In the genomic region with DNA sequence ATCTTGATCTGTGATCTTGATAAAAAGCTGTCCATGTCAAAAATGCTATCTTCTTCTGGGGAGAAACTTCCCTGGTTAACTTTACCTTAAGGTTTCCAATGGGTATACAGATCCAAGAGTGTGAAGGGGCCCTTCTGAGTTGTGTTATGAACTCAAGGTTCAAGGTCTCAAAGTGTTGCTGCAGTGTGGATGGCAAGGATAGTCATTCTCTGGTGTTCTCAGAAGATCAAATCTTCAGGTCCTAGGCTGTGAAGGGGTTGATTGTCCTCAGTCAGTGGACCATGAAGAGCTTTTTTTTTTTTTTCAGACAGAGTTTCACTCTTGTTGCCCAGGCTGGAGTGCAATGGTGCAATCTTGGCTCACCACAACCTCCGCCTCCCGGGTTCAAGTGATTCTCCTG, we compare ENCODE assay signal across 17 cellular contexts.
DNase-seq lines count a peak whose midpoint lies in the region; ATAC-seq, FAIRE-seq and TF ChIP-seq lines count a peak whose summit lies in the region.
"Had no signal": no experiment of that assay in that cellular context is flagged by ENCODE, and none has a peak within 500 bp of the region (broad histone marks: within the 10 kb centered on the region; RNA-seq: fewer than 3 reads in every experiment).

No MANE protein-coding gene starts in this region.

- WGBS in gastroesophageal sphincter (ENCODE audit: low coverage in 1 of 2), 2 donors, result 96% methylated on average over 2 of the region's 2 CpGs; no CpG with 5 or more reads in 1 of the 2 donors

- H3K27ac ChIP-seq in kidney (ENCODE audit: low read depth in 2 of 2, low read length in 2 of 2) (no peak overlapping the region), gastroesophageal sphincter (no peak overlapping the region)
- H3K27ac ChIP-seq: tibial nerve had no signal

- H3K27me3 Mint-ChIP-seq in activated T-cell treated with anti-CD3 and anti-CD28 coated beads, Interleukin-2, amount 50 U/mL, for 72 hours (ENCODE audit: low read depth), result no peaks in the 10 kb centered on the region

- TF ChIP-seq CTCF in kidney (IDR thresholded peaks at IDR 0.05; ENCODE audit: borderline replicate concordance, extremely low read depth, insufficient read depth) (no peak), gastroesophageal sphincter (IDR thresholded peaks at IDR 0.05) (no peak)

- peak; percentile 60 to 83 for ATAC-seq in activated T-cell treated with anti-CD3 and anti-CD28 coated beads, Interleukin-2, amount 50 U/mL, for 72 hours (replicated peaks in 1 of 2)
- ATAC-seq in GM21529 (IDR thresholded peaks at IDR 0.05; ENCODE audit: unreplicated experiment) (peak; percentile 68), HG03432 (IDR thresholded peaks at IDR 0.05; ENCODE audit: unreplicated experiment) (peak; percentile 89), gastroesophageal sphincter (no peak)

- H3K9me3 Mint-ChIP-seq in activated T-cell treated with anti-CD3 and anti-CD28 coated beads, Interleukin-2, amount 50 U/mL, for 72 hours, result no peaks in the 10 kb centered on the region

- no peaks in the 10 kb centered on the region for H3K36me3 Mint-ChIP-seq in activated T-cell treated with anti-CD3 and anti-CD28 coated beads, Interleukin-2, amount 50 U/mL, for 72 hours (ENCODE audit: insufficient read depth in 2 of 2)

- no peak overlapping the region for H3K9ac ChIP-seq in kidney (ENCODE audit: low read length in 2 of 2)

- no peaks in the 10 kb centered on the region for H3K9me3 ChIP-seq in kidney (ENCODE audit: control insufficient read depth in 1 of 2, low read length in 2 of 2)
- H3K9me3 ChIP-seq in gastroesophageal sphincter, result peaks cover 0 to 9% (median 0%) of the 10 kb centered on the region in 3 donors

- H3K4me1 ChIP-seq in kidney (ENCODE audit: control insufficient read depth in 1 of 2, insufficient read depth in 1 of 2, low read depth in 1 of 2, low read length in 2 of 2) (no peaks in the 10 kb centered on the region), gastroesophageal sphincter (no peaks in the 10 kb centered on the region)
- H3K4me1 ChIP-seq: tibial nerve had no signal

- no peak overlapping the region for H3K4me3 Mint-ChIP-seq in activated T-cell treated with anti-CD3 and anti-CD28 coated beads, Interleukin-2, amount 50 U/mL, for 72 hours
- H3K4me3 Mint-ChIP-seq: H9 had no signal

- no peaks in the 10 kb centered on the region for H3K36me3 ChIP-seq in kidney (ENCODE audit: control insufficient read depth in 1 of 2, insufficient read depth in 2 of 2, low read length in 2 of 2)
- no peaks in the 10 kb centered on the region for H3K36me3 ChIP-seq in gastroesophageal sphincter
- H3K36me3 ChIP-seq: tibial nerve had no signal

- FAIRE-seq in kidney (lab: Jason Lieb, UNC), result no peak
- FAIRE-seq: keratinocyte had no signal

- no peak for TF ChIP-seq POLR2A in gastroesophageal sphincter (IDR thresholded peaks at IDR 0.05)

- DNase-seq in activated T-cell treated with anti-CD3 and anti-CD28 coated beads, Interleukin-2, amount 50 U/mL, for 72 hours, result no peak
- DNase-seq in activated T-cell treated with anti-CD3 and anti-CD28 coated beads for 4 hours (no peak), renal cortical epithelial cell (ENCODE audit: low read depth) (peak; percentile 77), HT-29 (ENCODE audit: low spot score) (no peak), kidney (no peak)
- DNase-seq: caudate nucleus; GF-D8; H9; Kasumi-1; NCI-H187; posterior cingulate gyrus; stimulated activated CD8-positive, alpha-beta memory T cell treated with anti-CD3 and anti-CD28 coated beads, Interleukin-4, amount 100 ng/mL, for 48 hours had no signal

- no peaks in the 10 kb centered on the region for H3K27me3 ChIP-seq in gastroesophageal sphincter
- H3K27me3 ChIP-seq: tibial nerve had no signal

- H3K4me3 ChIP-seq in kidney (ENCODE audit: low read length in 2 of 2) (no peak overlapping the region), gastroesophageal sphincter (no peak overlapping the region)
- H3K4me3 ChIP-seq: tibial nerve had no signal

- no peak overlapping the region for H3K27ac Mint-ChIP-seq in activated T-cell treated with anti-CD3 and anti-CD28 coated beads, Interleukin-2, amount 50 U/mL, for 72 hours
- H3K27ac Mint-ChIP-seq: H9 had no signal

- TF ChIP-seq EP300 in gastroesophageal sphincter (IDR thresholded peaks at IDR 0.05), result no peak

- no peaks in the 10 kb centered on the region for H3K4me1 Mint-ChIP-seq in activated T-cell treated with anti-CD3 and anti-CD28 coated beads, Interleukin-2, amount 50 U/mL, for 72 hours (ENCODE audit: low read depth)
- H3K4me1 Mint-ChIP-seq: H9 had no signal

- intact Hi-C loops in kidney (cut with DNase I), result no loop called here
